Comparison of ENCODE assay signal across 9 cellular contexts in the genomic region with DNA sequence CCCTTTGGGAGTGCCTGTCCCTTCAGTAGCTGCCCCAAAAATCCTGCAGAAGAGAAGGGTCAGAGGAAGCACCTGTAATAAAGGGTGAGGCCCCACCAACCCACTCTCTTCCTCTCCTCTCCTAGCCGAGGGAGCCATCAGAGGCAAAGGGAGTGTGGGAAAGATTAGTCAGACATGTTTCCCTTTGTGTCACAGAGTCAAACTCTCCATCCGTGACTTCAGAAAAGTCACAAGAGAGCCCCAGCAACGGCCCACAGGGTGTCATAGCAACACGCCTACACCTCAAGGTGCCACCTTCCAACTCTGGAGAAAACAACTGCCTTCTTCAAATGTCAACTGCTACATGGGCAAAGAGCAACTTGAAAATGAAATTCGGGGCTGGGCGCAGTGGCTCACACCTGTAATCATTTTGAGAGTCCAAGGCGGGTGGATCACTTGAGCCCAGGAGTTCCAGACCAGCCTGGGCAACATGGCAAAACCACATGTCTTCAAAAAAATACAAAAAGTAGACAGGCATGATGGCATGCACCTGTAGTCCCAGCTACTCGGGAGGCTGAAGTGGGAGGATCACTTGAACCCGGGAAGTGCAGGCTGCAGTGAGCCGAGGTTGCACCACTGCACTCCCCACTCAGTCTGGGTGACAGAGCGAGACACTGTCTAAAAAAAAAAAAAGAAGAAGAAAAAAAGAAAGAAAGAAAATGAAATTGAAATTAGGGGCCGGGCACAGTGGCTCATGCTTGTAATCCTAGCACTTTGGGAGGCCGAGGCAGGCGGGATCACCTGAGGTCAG. TPM values are rescaled to one million over a fixed set of nuclear protein-coding genes. Genes with fewer than 3 reads are reported as not detected.
DNase-seq lines count a peak whose midpoint lies in the region; ATAC-seq and TF ChIP-seq lines count a peak whose summit lies in the region.
"Had no signal": no experiment of that assay in that cellular context is flagged by ENCODE, and none has a peak within 500 bp of the region (broad histone marks: within the 10 kb centered on the region; RNA-seq: fewer than 3 reads in every experiment).

No MANE protein-coding gene starts in this region.

- TF ChIP-seq CTCF in GM06990 (IDR thresholded peaks at IDR 0.05; ENCODE audit: insufficient read depth, low read length, poor library complexity, severe bottlenecking) (no peak), SU-DHL-6 (IDR thresholded peaks at IDR 0.05; ENCODE audit: insufficient read depth, low read length, poor library complexity, severe bottlenecking) (no peak), psoas muscle (IDR thresholded peaks at IDR 0.05) (no peak)

- ATAC-seq in GM21737 (IDR thresholded peaks at IDR 0.05; ENCODE audit: unreplicated experiment) = peak; percentile 55
- ATAC-seq in activated naive CD8-positive, alpha-beta T cell treated with anti-CD3 and anti-CD28 coated beads, Interleukin-2, amount 10 ng/mL, durations not matched to agents 7 days and 5 days (ENCODE audit: low read depth) = peak; percentile 67
- no peak for ATAC-seq in psoas muscle

- no peaks in the 10 kb centered on the region for H3K9me3 Mint-ChIP-seq in activated naive CD8-positive, alpha-beta T cell treated with anti-CD3 and anti-CD28 coated beads, Interleukin-2, amount 10 ng/mL, durations not matched to agents 7 days and 5 days

- H3K9me2 ChIP-seq in SU-DHL-6 (replicated peaks; ENCODE audit: insufficient read depth, low read length) = no peaks in the 10 kb centered on the region

- H2AFZ ChIP-seq in SU-DHL-6 (ENCODE audit: low read depth, low read length, severe bottlenecking) = peak overlapping the region; percentile 4

- POLR2A ChIA-PET in activated naive CD8-positive, alpha-beta T cell treated with anti-CD3 and anti-CD28 coated beads, Interleukin-2, amount 10 ng/mL, durations not matched to agents 7 days and 5 days (lab: Charles Lee) = interaction anchor here (0.6 to 6.5 kb wide), 13 partner anchors 12 to 113 kb away, joined by 3 to 78 read pairs (median 11); a partner anchor contains a TSS

- peak overlapping the region; percentile 93 for H3K27ac Mint-ChIP-seq in activated naive CD8-positive, alpha-beta T cell treated with anti-CD3 and anti-CD28 coated beads, Interleukin-2, amount 10 ng/mL, durations not matched to agents 7 days and 5 days

- H3K4me3 Mint-ChIP-seq in activated naive CD8-positive, alpha-beta T cell treated with anti-CD3 and anti-CD28 coated beads, Interleukin-2, amount 10 ng/mL, durations not matched to agents 7 days and 5 days = peak overlapping the region; percentile 76

- peak overlapping the region; percentile 14; the same call in 1 of the 2 replicates for H3K4me3 ChIP-seq in GM06990 (replicated peaks; ENCODE audit: low read depth, low read length)
- peak overlapping the region; percentile 20 for H3K4me3 ChIP-seq in SU-DHL-6 (ENCODE audit: insufficient read depth, low read length, poor library complexity, severe bottlenecking)
- H3K4me3 ChIP-seq in psoas muscle = no peak overlapping the region

- WGBS in psoas muscle, 3 donors = 79 to 84% (median 81%) methylated on average over 14 of the region's 14 CpGs

- peaks cover 56% of the 10 kb centered on the region for H3K4me1 Mint-ChIP-seq in activated naive CD8-positive, alpha-beta T cell treated with anti-CD3 and anti-CD28 coated beads, Interleukin-2, amount 10 ng/mL, durations not matched to agents 7 days and 5 days

- H3K9me3 ChIP-seq in SU-DHL-6 (ENCODE audit: insufficient read depth, low read length) (no peaks in the 10 kb centered on the region), psoas muscle (no peaks in the 10 kb centered on the region)

- H3K27ac ChIP-seq in SU-DHL-6 (ENCODE audit: low read depth, low read length) = peak overlapping the region; percentile 94
- no peak overlapping the region for H3K27ac ChIP-seq in psoas muscle

- no peaks in the 10 kb centered on the region for H3K36me3 Mint-ChIP-seq in activated naive CD8-positive, alpha-beta T cell treated with anti-CD3 and anti-CD28 coated beads, Interleukin-2, amount 10 ng/mL, durations not matched to agents 7 days and 5 days

- intact Hi-C loops in psoas muscle (cut with DNase I) = no loop called here

- DNase-seq in GM06990 (ENCODE audit: extremely low read depth, insufficient read length) (peak; percentile 81), GDM1 (lab: John Stamatoyannopoulos, UW) (no peak), psoas muscle (no peak), NCI-H510A treated with DMSO at 0.1 percent for 48 hours (lab: John Stamatoyannopoulos, UW) (no peak)
- peak; percentile 60 for DNase-seq in activated naive CD8-positive, alpha-beta T cell treated with anti-CD3 and anti-CD28 coated beads, Interleukin-2, amount 10 ng/mL, durations not matched to agents 7 days and 5 days
- DNase-seq in stimulated activated CD4-positive, alpha-beta T cell treated with anti-CD3 and anti-CD28 coated beads, TNF-alpha, amount 100 ng/mL, for 1 hour (ENCODE audit: low read depth in 3 of 3, low spot score in 1 of 3) = peak; percentile 71 to 80 (median 72)

- H3K4me1 ChIP-seq in psoas muscle = peaks cover 25% of the 10 kb centered on the region

- H3K36me3 ChIP-seq in GM06990 (ENCODE audit: control insufficient read depth, insufficient read depth, low read length) = no peaks in the 10 kb centered on the region
- H3K36me3 ChIP-seq in SU-DHL-6 (ENCODE audit: low read length) = no peaks in the 10 kb centered on the region
- H3K36me3 ChIP-seq in psoas muscle (ENCODE audit: insufficient read depth in 1 of 2, low read depth in 1 of 2) = no peaks in the 10 kb centered on the region

- H3F3A ChIP-seq in SU-DHL-6 (ENCODE audit: insufficient read depth) = peaks cover 74% of the 10 kb centered on the region

- no peaks in the 10 kb centered on the region for H3K27me3 ChIP-seq in GM06990 (replicated peaks; ENCODE audit: control insufficient read depth, insufficient read depth, low read length)
- H3K27me3 ChIP-seq in SU-DHL-6 (ENCODE audit: low read length) = no peaks in the 10 kb centered on the region
- no peaks in the 10 kb centered on the region for H3K27me3 ChIP-seq in psoas muscle (ENCODE audit: insufficient read depth in 3 of 3, low read length in 2 of 3)

- H3K4me2 ChIP-seq in SU-DHL-6 (ENCODE audit: low read depth, low read length, poor library complexity, severe bottlenecking) = peak overlapping the region; percentile 56

- peak overlapping the region; percentile 55 for H3K9ac ChIP-seq in SU-DHL-6 (ENCODE audit: low read length)

- H4K20me1 ChIP-seq in SU-DHL-6 (ENCODE audit: low read depth, low read length) = no peaks in the 10 kb centered on the region

- H3K79me2 ChIP-seq in SU-DHL-6 (ENCODE audit: insufficient read depth, low read length) = no peaks in the 10 kb centered on the region

- no peaks in the 10 kb centered on the region for H3K27me3 Mint-ChIP-seq in activated naive CD8-positive, alpha-beta T cell treated with anti-CD3 and anti-CD28 coated beads, Interleukin-2, amount 10 ng/mL, durations not matched to agents 7 days and 5 days

RNA-seq across cellular contexts. Expression of a gene that starts 17.7 kb away (rescaled TPM):
- total RNA-seq in activated naive CD8-positive, alpha-beta T cell treated with anti-CD3 and anti-CD28 coated beads, Interleukin-2, amount 10 ng/mL, durations not matched to agents 7 days and 5 days = 100 to 1,000 TPM; 152 to 158 TPM
- under 1 TPM in 2 of 4 donors, not detected in 2; 0.28 to 0.29 TPM for total RNA-seq in psoas muscle
- polyA plus RNA-seq in psoas muscle = under 1 TPM in 1 of 3 donors, not detected in 2; 0.10 TPM

RNA-seq across cellular contexts. Expression of a gene that starts 24.8 kb away (rescaled TPM):
- total RNA-seq in activated naive CD8-positive, alpha-beta T cell treated with anti-CD3 and anti-CD28 coated beads, Interleukin-2, amount 10 ng/mL, durations not matched to agents 7 days and 5 days = 10 to 100 TPM; 49.4 to 50.1 TPM
- 10 to 100 TPM in 1 of 4 donors, 1 to 10 TPM in 3; 6.4 to 11.3 (median 8.4) TPM for total RNA-seq in psoas muscle
- 1 to 10 TPM; 4.6 to 8.4 (median 4.9) TPM for polyA plus RNA-seq in psoas muscle

RNA-seq across cellular contexts. Expression of a gene that starts 43.1 kb away (rescaled TPM):
- 1 to 10 TPM in 1 of 2 experiments, under 1 TPM in 1; 0.61 to 1.4 TPM for total RNA-seq in activated naive CD8-positive, alpha-beta T cell treated with anti-CD3 and anti-CD28 coated beads, Interleukin-2, amount 10 ng/mL, durations not matched to agents 7 days and 5 days
- total RNA-seq in psoas muscle = 10 to 100 TPM; 23.7 to 38.6 (median 34.1) TPM
- 10 to 100 TPM; 15.3 to 38.8 (median 34.5) TPM for polyA plus RNA-seq in psoas muscle

RNA-seq across cellular contexts. Expression of a gene that starts 43.4 kb away (rescaled TPM):
- 10 to 100 TPM; 65.5 to 72.1 TPM for total RNA-seq in activated naive CD8-positive, alpha-beta T cell treated with anti-CD3 and anti-CD28 coated beads, Interleukin-2, amount 10 ng/mL, durations not matched to agents 7 days and 5 days
- 1 to 10 TPM; 1.5 to 6.2 (median 3.2) TPM for total RNA-seq in psoas muscle
- polyA plus RNA-seq in psoas muscle = 10 to 100 TPM in 1 of 3 donors, 1 to 10 TPM in 2; 1.9 to 16.9 (median 2.1) TPM

RNA-seq across cellular contexts. Expression of a gene that starts 51.7 kb away (rescaled TPM):
- 1 to 10 TPM in 1 of 2 experiments, under 1 TPM in 1; 0.43 to 1.1 TPM for total RNA-seq in activated naive CD8-positive, alpha-beta T cell treated with anti-CD3 and anti-CD28 coated beads, Interleukin-2, amount 10 ng/mL, durations not matched to agents 7 days and 5 days
- under 1 TPM; 0.30 to 0.57 (median 0.48) TPM for total RNA-seq in psoas muscle
- under 1 TPM; 0.03 to 0.39 (median 0.31) TPM for polyA plus RNA-seq in psoas muscle
- total RNA-seq: temporal lobe had no signal

Comparison
In these comparisons a context has a peak if more than half of its experiments do, and no peak if none do; other contexts are left out.
1. DNase-seq: peak in GM06990 (single experiment), activated naive CD8-positive, alpha-beta T cell treated with anti-CD3 and anti-CD28 coated beads, Interleukin-2, amount 10 ng/mL, durations not matched to agents 7 days and 5 days (single experiment) and stimulated activated CD4-positive, alpha-beta T cell treated with anti-CD3 and anti-CD28 coated beads, TNF-alpha, amount 100 ng/mL, for 1 hour (3 of 3); none in GDM1 (single experiment), psoas muscle (0 of 2) and NCI-H510A treated with DMSO at 0.1 percent for 48 hours (single experiment).
2. ATAC-seq: peak in GM21737 (single experiment) and activated naive CD8-positive, alpha-beta T cell treated with anti-CD3 and anti-CD28 coated beads, Interleukin-2, amount 10 ng/mL, durations not matched to agents 7 days and 5 days (single experiment); none in psoas muscle (0 of 4).
3. RNA of a gene that starts 17.7 kb away (total RNA-seq): 152 to 158 TPM in activated naive CD8-positive, alpha-beta T cell treated with anti-CD3 and anti-CD28 coated beads, Interleukin-2, amount 10 ng/mL, durations not matched to agents 7 days and 5 days; 0.28 to 0.29 TPM in psoas muscle; every median in the first group is over 100 times any median in the second.
4. RNA of a gene that starts 24.8 kb away (total RNA-seq): 49.4 to 50.1 TPM in activated naive CD8-positive, alpha-beta T cell treated with anti-CD3 and anti-CD28 coated beads, Interleukin-2, amount 10 ng/mL, durations not matched to agents 7 days and 5 days; 6.4 to 11.3 TPM in psoas muscle; every median in the first group is over 4 times any median in the second.
5. RNA of a gene that starts 43.1 kb away (total RNA-seq): 23.7 to 38.6 TPM in psoas muscle; 0.61 to 1.4 TPM in activated naive CD8-positive, alpha-beta T cell treated with anti-CD3 and anti-CD28 coated beads, Interleukin-2, amount 10 ng/mL, durations not matched to agents 7 days and 5 days; every median in the first group is over 10 times any median in the second.